In genomic region chr17:78359936-78360370, GRCh38 we compare ENCODE assay signal across 9 cellular contexts. TPM values are rescaled to one million over a fixed set of nuclear protein-coding genes. Genes with fewer than 3 reads are reported as not detected.
DNase-seq lines count a peak whose midpoint lies in the region; ATAC-seq and TF ChIP-seq lines count a peak whose summit lies in the region.
"Had no signal": no experiment of that assay in that cellular context is flagged by ENCODE, and none has a peak within 500 bp of the region (broad histone marks: within the 10 kb centered on the region; RNA-seq: fewer than 3 reads in every experiment).

Gene SOCS3, minus strand, starts transcription at chr17:78360077. Its CDS starts 982 bp downstream, at chr17:78359095.

- H3K27ac Mint-ChIP-seq in activated CD4-positive, alpha-beta memory T cell treated with anti-CD3 and anti-CD28 coated beads, Interleukin-2, amount 10 ng/mL, durations not matched to agents 7 days and 5 days: peak within 1 kb of the TSS; percentile 93

- peaks cover 0 to 53% (median 11%) of the 10 kb centered on the region in 4 donors for H3K4me1 ChIP-seq in right lobe of liver

- peaks cover 40% of the 10 kb centered on the region for H3K36me3 Mint-ChIP-seq in activated CD4-positive, alpha-beta memory T cell treated with anti-CD3 and anti-CD28 coated beads, Interleukin-2, amount 10 ng/mL, durations not matched to agents 7 days and 5 days (ENCODE audit: low read depth)

- ATAC-seq in HG03521 (IDR thresholded peaks at IDR 0.05; ENCODE audit: unreplicated experiment) (peak; percentile 42), right lobe of liver (peak; percentile 46 to 82 (median 72))

- DNase-seq in SIG-M5 treated with dmso at 0.1 percent for 504 hours (lab: John Stamatoyannopoulos, UW; ENCODE audit: unreplicated experiment) (peak; percentile 84), SIG-M5 (lab: John Stamatoyannopoulos, UW) (no peak), NCI-H774 (lab: John Stamatoyannopoulos, UW) (peak; percentile 97), dorsolateral prefrontal cortex (peak; percentile 26 to 95 (median 87)), right lobe of liver (peak; percentile 95 to 98 (median 97))
- peak; percentile 98 for DNase-seq in activated CD4-positive, alpha-beta memory T cell treated with anti-CD3 and anti-CD28 coated beads, Interleukin-2, amount 10 ng/mL, durations not matched to agents 7 days and 5 days
- peak; percentile 97 for DNase-seq in stimulated activated CD4-positive, alpha-beta T cell treated with anti-CD3 and anti-CD28 coated beads, Interleukin-4, amount 100 ng/mL, for 1 hour

- peaks cover 0 to 18% (median 2%) of the 10 kb centered on the region in 4 donors for H3K36me3 ChIP-seq in right lobe of liver

- no CpG with 5 or more reads among the region's 66 CpGs for WGBS in right lobe of liver (ENCODE audit: insufficient coverage, low coverage, low lambda C conversion rate, missing lambda C conversion rate)

- H3K4me1 Mint-ChIP-seq in activated CD4-positive, alpha-beta memory T cell treated with anti-CD3 and anti-CD28 coated beads, Interleukin-2, amount 10 ng/mL, durations not matched to agents 7 days and 5 days: peaks cover 48% of the 10 kb centered on the region

- peaks cover 0 to 15% (median 0%) of the 10 kb centered on the region in 45 donors for H3K27me3 ChIP-seq in dorsolateral prefrontal cortex
- H3K27me3 ChIP-seq in right lobe of liver: no peaks in the 10 kb centered on the region

- H3K4me3 Mint-ChIP-seq in activated CD4-positive, alpha-beta memory T cell treated with anti-CD3 and anti-CD28 coated beads, Interleukin-2, amount 10 ng/mL, durations not matched to agents 7 days and 5 days: peak within 1 kb of the TSS; percentile 83

- CTCF ChIA-PET in activated CD4-positive, alpha-beta memory T cell treated with anti-CD3 and anti-CD28 coated beads, Interleukin-2, amount 10 ng/mL, durations not matched to agents 7 days and 5 days (lab: Charles Lee): interaction anchor here (0.7 to 7.3 kb wide), 11 partner anchors 16 to 389 kb away, joined by 3 to 74 read pairs (median 8); partner anchors contain the start of gene PGS1

- TF ChIP-seq CTCF in dorsolateral prefrontal cortex (IDR thresholded peaks at IDR 0.05 in 54 of 56, conservative IDR thresholded peaks at IDR 0.05 in 2 of 56; ENCODE audit: low read depth in 1 of 56, partially characterized antibody in 56 of 56): peak in 1 of 56 donors; percentile 1
- TF ChIP-seq CTCF in right lobe of liver (IDR thresholded peaks at IDR 0.05): no peak

- H3K4me3 ChIP-seq in dorsolateral prefrontal cortex (peak within 1 kb of the TSS; percentile 38 to 87 (median 66)), right lobe of liver (peak within 1 kb of the TSS; percentile 75 to 99 (median 93))

- peaks cover 4% of the 10 kb centered on the region for H3K27me3 Mint-ChIP-seq in activated CD4-positive, alpha-beta memory T cell treated with anti-CD3 and anti-CD28 coated beads, Interleukin-2, amount 10 ng/mL, durations not matched to agents 7 days and 5 days

- no peaks in the 10 kb centered on the region for H3K9me3 Mint-ChIP-seq in activated CD4-positive, alpha-beta memory T cell treated with anti-CD3 and anti-CD28 coated beads, Interleukin-2, amount 10 ng/mL, durations not matched to agents 7 days and 5 days

- H3K27ac ChIP-seq in dorsolateral prefrontal cortex (peak within 1 kb of the TSS in 57 of 59 donors; percentile 47 to 93 (median 84)), right lobe of liver (peak within 1 kb of the TSS; percentile 85 to 98 (median 88))
- H3K27ac ChIP-seq: 22Rv1 had no signal

- intact Hi-C loops in dorsolateral prefrontal cortex (cut with DNase I): loop anchor here (1.0 to 5.0 kb wide), 5 partner anchors 17 to 73 kb away; partner anchors contain the start of gene PGS1 (in 1 of the 2)
- intact Hi-C loops in right lobe of liver (cut with DNase I): loop anchor here in 1 of 2 donors (5.0 kb wide), 1 partner anchor 62 kb away; no protein-coding TSS in a partner anchor

- POLR2A ChIA-PET in activated CD4-positive, alpha-beta memory T cell treated with anti-CD3 and anti-CD28 coated beads, Interleukin-2, amount 10 ng/mL, durations not matched to agents 7 days and 5 days (lab: Charles Lee): interaction anchor here (0.8 to 6.4 kb wide), 17 partner anchors 10 to 425 kb away, joined by 3 to 153 read pairs (median 4); no protein-coding TSS in a partner anchor

- H3K9me3 ChIP-seq in right lobe of liver: no peaks in the 10 kb centered on the region

- TF ChIP-seq POLR2A in right lobe of liver (IDR thresholded peaks at IDR 0.05): peak; percentile 100

RNA-seq across cellular contexts. Expression of gene SOCS3, which starts in this region (rescaled TPM):
- total RNA-seq in activated CD4-positive, alpha-beta memory T cell treated with anti-CD3 and anti-CD28 coated beads, Interleukin-2, amount 10 ng/mL, durations not matched to agents 7 days and 5 days: 10 to 100 TPM; 68.7 to 69.8 TPM
- total RNA-seq in dorsolateral prefrontal cortex (100 to 1,000 TPM in 6 of 120 experiments, 10 to 100 TPM in 80, 1 to 10 TPM in 34; 1.7 to 175 (median 17.1) TPM), right lobe of liver (10 to 100 TPM in 4 of 6 experiments, 1 to 10 TPM in 2; 1.2 to 87.3 (median 24.1) TPM)
